In genomic region chr12:41212625-41213024, GRCh38 we compare ENCODE assay signal across 15 cellular contexts. TPM values are rescaled to one million over a fixed set of nuclear protein-coding genes. Genes with fewer than 3 reads are reported as not detected.
"Had no signal": no experiment of that assay in that cellular context is flagged by ENCODE, and none has a peak within 500 bp of the region (broad histone marks: within the 10 kb centered on the region; RNA-seq: fewer than 3 reads in every experiment).

No MANE protein-coding gene starts in this region.

- H3K27ac ChIP-seq: lower lobe of right lung, prostate gland, spleen had no signal

- H3K4me1 ChIP-seq: lower lobe of right lung, prostate gland, right lobe of liver, spleen had no signal

- H3K27me3 ChIP-seq: right lobe of liver, spleen had no signal

- DNase-seq: activated naive CD4-positive, alpha-beta T cell treated with Interleukin-2 at 50 U/mL for 16 hours; activated T-cell treated with anti-CD3 and anti-CD28 coated beads for 4 hours; aorta; dermis blood vessel endothelial cell; endodermal cell; erythroblast; left colon; lower lobe of right lung; right lobe of liver; spleen; T-helper 9 cell had no signal

- H3K9me3 ChIP-seq: lower lobe of right lung, prostate gland, right lobe of liver, spleen had no signal

- H3K4me3 ChIP-seq: lower lobe of right lung, prostate gland, right lobe of liver, spleen had no signal

- H3K36me3 ChIP-seq: lower lobe of right lung, prostate gland, right lobe of liver, spleen had no signal

RNA-seq across cellular contexts. Expression of gene PDZRN4, which starts 24.5 kb away (rescaled TPM):
- total RNA-seq: activated T-helper 17 cell treated with anti-CD3 and anti-CD28 coated beads, Interleukin-2, amount 50 U/mL, for 72 hours; bronchial epithelial cell; dermis blood vessel endothelial cell; myocyte had no signal
